1 cellular context compared by ENCODE assay signal in genomic region chr10:5041471-5042023, GRCh38.
TF ChIP-seq lines count a peak whose summit lies in the region.

No MANE protein-coding gene starts in this region.

TF ChIP-seq in IMR-90, 13 proteins besides CTCF, POLR2A, EP300 and RAD21:
- TF ChIP-seq ELK1 (IDR thresholded peaks at IDR 0.05; ENCODE audit: borderline replicate concordance, low read depth, low read length) (no peak), USF2 (IDR thresholded peaks at IDR 0.05; ENCODE audit: low read depth, low read length) (no peak), NFE2L2 (IDR thresholded peaks at IDR 0.05; ENCODE audit: low read depth, low read length) (no peak), FOS (IDR thresholded peaks at IDR 0.05; ENCODE audit: low read depth, low read length) (no peak), RCOR1 (IDR thresholded peaks at IDR 0.05; ENCODE audit: insufficient replicate concordance, low read length) (no peak)
